In the genomic region with DNA sequence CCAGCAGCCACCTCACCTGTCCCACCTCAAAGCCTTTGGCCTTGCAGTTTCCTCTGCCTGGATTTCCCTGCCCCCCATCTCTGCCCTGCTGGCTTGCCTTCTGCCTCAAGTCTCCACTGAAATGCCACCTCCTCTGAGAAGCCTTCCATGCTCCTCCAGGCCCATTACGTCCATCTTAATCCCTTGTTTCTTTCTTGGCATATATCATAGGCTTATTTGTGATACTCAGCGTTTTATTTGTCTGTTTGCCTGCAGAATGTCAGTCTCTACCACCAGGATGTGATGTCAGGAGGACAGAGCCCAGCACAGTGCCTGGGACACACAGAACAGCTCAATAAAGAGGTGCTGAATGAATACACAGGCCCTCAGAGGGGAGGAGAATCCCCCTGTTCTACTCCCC, we compare ENCODE assay signal across 16 cellular contexts. TPM values are rescaled to one million over a fixed set of nuclear protein-coding genes. Genes with fewer than 3 reads are reported as not detected.
DNase-seq lines count a peak whose midpoint lies in the region; ATAC-seq and TF ChIP-seq lines count a peak whose summit lies in the region.
"Had no signal": no experiment of that assay in that cellular context is flagged by ENCODE, and none has a peak within 500 bp of the region (broad histone marks: within the 10 kb centered on the region; RNA-seq: fewer than 3 reads in every experiment).

No MANE protein-coding gene starts in this region.

- no peak for DNase-seq in breast epithelium (ENCODE audit: low spot score in 2 of 2)
- no peak for DNase-seq in mammary epithelial cell
- DNase-seq in endodermal cell: peak; percentile 31
- no peak for DNase-seq in uterus
- DNase-seq in glomerular visceral epithelial cell (ENCODE audit: extremely low spot score): no peak
- DNase-seq: COR-L47; effector memory CD8-positive, alpha-beta T cell; NCI-H2081 treated with DMSO at 0.1 percent for 48 hours; SJCRH30; stimulated activated naive CD4-positive, alpha-beta T cell treated with Interleukin-2 at 50 U/mL for 16 hours had no signal

- H3K4me1 ChIP-seq in breast epithelium (peaks cover 17% of the 10 kb centered on the region in 2 donors), mammary epithelial cell (ENCODE audit: insufficient read depth, low read length) (peaks cover 43% of the 10 kb centered on the region), endodermal cell (ENCODE audit: control insufficient read depth, insufficient read depth, low read length) (peaks cover 10% of the 10 kb centered on the region), rectal smooth muscle tissue (ENCODE audit: control insufficient read depth, insufficient read depth, low read length) (peaks cover 60% of the 10 kb centered on the region), uterus (peaks cover 15 to 35% of the 10 kb centered on the region in 2 donors)

- H3K9ac ChIP-seq in mammary epithelial cell (ENCODE audit: insufficient read depth, low read length) (no peak overlapping the region), endodermal cell (ENCODE audit: extremely low read depth, low read length, poor library complexity, severe bottlenecking) (no peak overlapping the region), rectal smooth muscle tissue (ENCODE audit: low read length) (no peak overlapping the region)

- H3K9me3 Mint-ChIP-seq in endodermal cell: peaks cover 14% of the 10 kb centered on the region
- H3K9me3 Mint-ChIP-seq: effector memory CD8-positive, alpha-beta T cell had no signal

- H3K4me3 ChIP-seq in breast epithelium (no peak overlapping the region), mammary epithelial cell (replicated peaks in 1 of 3; ENCODE audit: insufficient read depth in 1 of 3, low read depth in 2 of 3, low read length in 3 of 3) (no peak overlapping the region), endodermal cell (ENCODE audit: low read length) (no peak overlapping the region), rectal smooth muscle tissue (ENCODE audit: low read length) (no peak overlapping the region), uterus (no peak overlapping the region)
- H3K4me3 ChIP-seq: SJCRH30 had no signal

- H3K36me3 Mint-ChIP-seq in endodermal cell (ENCODE audit: low read depth): peaks cover 29% of the 10 kb centered on the region

- TF ChIP-seq CTCF in breast epithelium (IDR thresholded peaks at IDR 0.05) (no peak), mammary epithelial cell (conservative IDR thresholded peaks at IDR 0.05 in 1 of 2, IDR thresholded peaks at IDR 0.05 in 1 of 2; ENCODE audit: extremely low read depth in 1 of 2, insufficient read depth in 1 of 2, low read depth in 1 of 2, low read length in 2 of 2) (no peak), endodermal cell (conservative IDR thresholded peaks at IDR 0.05) (no peak), uterus (IDR thresholded peaks at IDR 0.05) (no peak)

- BruUV-seq in mammary epithelial cell (replicated peaks; lab: Mats Ljungman, UMichigan): no TSS peak

- no peaks in the 10 kb centered on the region for H3K27me3 Mint-ChIP-seq in endodermal cell (ENCODE audit: insufficient read depth)
- H3K27me3 Mint-ChIP-seq: effector memory CD8-positive, alpha-beta T cell had no signal

- H3K4me3 Mint-ChIP-seq in endodermal cell: no peak overlapping the region
- H3K4me3 Mint-ChIP-seq: effector memory CD8-positive, alpha-beta T cell had no signal

- H3K4me2 ChIP-seq in mammary epithelial cell (ENCODE audit: insufficient read depth, low read depth, low read length): no peak overlapping the region

- CTCF ChIA-PET in mammary epithelial cell (lab: Charles Lee; ENCODE audit: low non-redundant PET): no interaction called here

- no peak for TF ChIP-seq POLR2A in breast epithelium (IDR thresholded peaks at IDR 0.05)
- no peak for TF ChIP-seq POLR2A in uterus (IDR thresholded peaks at IDR 0.05)

- WGBS in mammary epithelial cell (ENCODE audit: low coverage, missing lambda C conversion rate): 100% methylated on average over 2 of the region's 2 CpGs
- WGBS in endodermal cell (ENCODE audit: insufficient coverage in 1 of 2, insufficient read length in 1 of 2), 2 experiments: 94 to 96% methylated on average over 2 of the region's 2 CpGs

- H3K9me3 ChIP-seq in breast epithelium: no peaks in the 10 kb centered on the region
- no peaks in the 10 kb centered on the region for H3K9me3 ChIP-seq in mammary epithelial cell (replicated peaks; ENCODE audit: insufficient read depth, low read length)
- H3K9me3 ChIP-seq in endodermal cell (ENCODE audit: control insufficient read depth, low read length): peaks cover 14% of the 10 kb centered on the region
- H3K9me3 ChIP-seq in uterus: no peaks in the 10 kb centered on the region
- H3K9me3 ChIP-seq: SJCRH30 had no signal

- no peak for ATAC-seq in GM18873 (IDR thresholded peaks at IDR 0.05; ENCODE audit: low FRiP score, unreplicated experiment)
- ATAC-seq in HG03565 (IDR thresholded peaks at IDR 0.05; ENCODE audit: unreplicated experiment): no peak
- ATAC-seq: effector memory CD8-positive, alpha-beta T cell had no signal

- H3K36me3 ChIP-seq in breast epithelium (no peaks in the 10 kb centered on the region), mammary epithelial cell (ENCODE audit: insufficient read depth, low read length) (no peaks in the 10 kb centered on the region), endodermal cell (ENCODE audit: control insufficient read depth, insufficient read depth, low read length) (peaks cover 17% of the 10 kb centered on the region), rectal smooth muscle tissue (ENCODE audit: control insufficient read depth, insufficient read depth, low read length) (no peaks in the 10 kb centered on the region), uterus (no peaks in the 10 kb centered on the region)

- intact Hi-C loops in breast epithelium (cut with DNase I; ENCODE audit: low total_unique reads): no loop called here
- intact Hi-C loops in mammary epithelial cell (cut with micrococcal nuclease): no loop called here
- intact Hi-C loops in uterus (cut with DNase I; ENCODE audit: low total_unique reads): no loop called here

- dilution Hi-C loops in mammary epithelial cell (cut with HindIII; ENCODE audit: low sequenced_read_pairs): no loop called here

- in situ Hi-C loops in mammary epithelial cell (cut with MboI; ENCODE audit: low sequenced_read_pairs in 2 of 2): no loop called here

- H3K27me3 ChIP-seq in breast epithelium: no peaks in the 10 kb centered on the region
- no peaks in the 10 kb centered on the region for H3K27me3 ChIP-seq in mammary epithelial cell (ENCODE audit: insufficient read depth, low read length)
- no peaks in the 10 kb centered on the region for H3K27me3 ChIP-seq in endodermal cell (ENCODE audit: control insufficient read depth, insufficient read depth, low read length, poor library complexity, severe bottlenecking)
- H3K27me3 ChIP-seq in rectal smooth muscle tissue (ENCODE audit: control insufficient read depth, insufficient read depth, low read length): no peaks in the 10 kb centered on the region
- H3K27me3 ChIP-seq in uterus: no peaks in the 10 kb centered on the region
- H3K27me3 ChIP-seq: SJCRH30 had no signal

- peaks cover 95% of the 10 kb centered on the region for H3K79me2 ChIP-seq in mammary epithelial cell (ENCODE audit: insufficient read depth, low read length)

- H3K27ac Mint-ChIP-seq in endodermal cell: no peak overlapping the region
- H3K27ac Mint-ChIP-seq: effector memory CD8-positive, alpha-beta T cell had no signal

- peaks cover 31% of the 10 kb centered on the region for H3K4me1 Mint-ChIP-seq in endodermal cell

- H4K20me1 ChIP-seq in mammary epithelial cell (ENCODE audit: insufficient read depth, low read length): no peaks in the 10 kb centered on the region

- H3K27ac ChIP-seq in breast epithelium (peak overlapping the region; percentile 75 to 91), mammary epithelial cell (ENCODE audit: insufficient read depth, low read depth, low read length) (no peak overlapping the region), endodermal cell (ENCODE audit: low read depth, low read length) (no peak overlapping the region), rectal smooth muscle tissue (ENCODE audit: low read depth, low read length) (peak overlapping the region; percentile 86), uterus (peak overlapping the region; percentile 92 to 99)
- H3K27ac ChIP-seq: SJCRH30 had no signal

- no peak overlapping the region for H2AFZ ChIP-seq in mammary epithelial cell (ENCODE audit: low read depth, low read length)

RNA-seq across cellular contexts. Expression of a gene that starts 24.4 kb away (rescaled TPM):
- 1 to 10 TPM in 1 of 3 donors, not detected in 2; 1.1 TPM for total RNA-seq in breast epithelium
- not detected for total RNA-seq in mammary epithelial cell
- polyA plus RNA-seq in mammary epithelial cell: not detected
- polyA minus RNA-seq in mammary epithelial cell: not detected
- under 1 TPM; 0.18 to 0.24 TPM for total RNA-seq in endodermal cell
- polyA plus RNA-seq in endodermal cell (2013, experiment 1 of 2): 0.36 TPM
- polyA plus RNA-seq in endodermal cell (2013, experiment 2 of 2): 0.54 TPM
- 1 to 10 TPM in 2 of 4 donors, not detected in 2; 1.0 TPM for total RNA-seq in uterus
- total RNA-seq: A172, glomerular endothelial cell, LHCN-M2 had no signal

Comparison
In these comparisons a context has a peak if more than half of its experiments do, and no peak if none do; other contexts are left out.
1. H3K27ac ChIP-seq: peak in breast epithelium (2 of 2), rectal smooth muscle tissue (single experiment) and uterus (2 of 2); none in mammary epithelial cell (single experiment) and endodermal cell (single experiment).